ENCODE assay signal across 1 cellular context in the genomic region with DNA sequence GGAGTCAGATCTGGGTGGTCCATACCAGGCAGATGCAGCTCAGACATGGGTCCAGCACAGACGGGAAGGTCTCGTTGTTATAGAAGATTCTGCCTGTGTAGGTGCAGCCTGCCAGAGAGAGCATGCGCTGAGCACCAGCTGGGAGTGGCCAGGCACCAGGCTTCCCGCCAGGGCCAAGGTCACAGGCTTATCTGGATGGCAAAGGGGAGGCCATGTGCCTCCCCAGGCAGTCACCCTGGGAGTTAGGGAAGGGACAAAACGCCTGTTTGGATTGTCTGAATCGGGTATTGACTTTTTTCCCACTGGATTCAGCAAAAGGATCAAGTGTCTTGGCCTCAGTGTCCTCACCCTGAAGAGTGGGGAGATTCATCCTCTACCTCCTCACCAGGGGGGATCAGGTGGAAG.
TF ChIP-seq lines count a peak whose summit lies in the region.

No MANE protein-coding gene starts in this region.

TF ChIP-seq in HepG2, 621 proteins besides CTCF, POLR2A, EP300 and RAD21 (continued from another document and continues in another):
- no peak for TF ChIP-seq HDAC2 (CRISPR knock-in tag; IDR thresholded peaks at IDR 0.05)
- no peak for TF ChIP-seq PHF21A (CRISPR knock-in tag; IDR thresholded peaks at IDR 0.05)
- TF ChIP-seq CHD4 (IDR thresholded peaks at IDR 0.05; ENCODE audit: borderline replicate concordance, low read length): no peak
- TF ChIP-seq AFF4 (CRISPR knock-in tag; IDR thresholded peaks at IDR 0.05): no peak
- TF ChIP-seq ZNF33B (CRISPR knock-in tag; IDR thresholded peaks at IDR 0.05): no peak
- TF ChIP-seq ZNF749 (CRISPR knock-in tag; IDR thresholded peaks at IDR 0.05; ENCODE audit: borderline replicate concordance): no peak
- TF ChIP-seq, protein P1, sequence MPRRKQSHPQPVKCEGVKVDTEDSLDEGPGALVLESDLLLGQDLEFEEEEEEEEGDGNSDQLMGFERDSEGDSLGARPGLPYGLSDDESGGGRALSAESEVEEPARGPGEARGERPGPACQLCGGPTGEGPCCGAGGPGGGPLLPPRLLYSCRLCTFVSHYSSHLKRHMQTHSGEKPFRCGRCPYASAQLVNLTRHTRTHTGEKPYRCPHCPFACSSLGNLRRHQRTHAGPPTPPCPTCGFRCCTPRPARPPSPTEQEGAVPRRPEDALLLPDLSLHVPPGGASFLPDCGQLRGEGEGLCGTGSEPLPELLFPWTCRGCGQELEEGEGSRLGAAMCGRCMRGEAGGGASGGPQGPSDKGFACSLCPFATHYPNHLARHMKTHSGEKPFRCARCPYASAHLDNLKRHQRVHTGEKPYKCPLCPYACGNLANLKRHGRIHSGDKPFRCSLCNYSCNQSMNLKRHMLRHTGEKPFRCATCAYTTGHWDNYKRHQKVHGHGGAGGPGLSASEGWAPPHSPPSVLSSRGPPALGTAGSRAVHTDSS (CRISPR knock-in tag; conservative IDR thresholded peaks at IDR 0.05): no peak
- no peak for TF ChIP-seq SIN3A (IDR thresholded peaks at IDR 0.05; ENCODE audit: borderline replicate concordance, low read depth, low read length)
- TF ChIP-seq PAWR (CRISPR knock-in tag; IDR thresholded peaks at IDR 0.05; ENCODE audit: borderline replicate concordance): no peak
- no peak for TF ChIP-seq ZBTB8A (CRISPR knock-in tag; IDR thresholded peaks at IDR 0.05; ENCODE audit: borderline replicate concordance, low read depth)
- TF ChIP-seq KLF12 (CRISPR knock-in tag; IDR thresholded peaks at IDR 0.05; ENCODE audit: borderline replicate concordance): peak; percentile 72; the same call in 1 of the 2 replicates
- peak; percentile 85; the same call in 1 of the 2 replicates for TF ChIP-seq ZBTB38 (CRISPR knock-in tag; IDR thresholded peaks at IDR 0.05)
- no peak for TF ChIP-seq GTF3A (CRISPR knock-in tag; conservative IDR thresholded peaks at IDR 0.05)
- no peak for TF ChIP-seq PHF20 (CRISPR knock-in tag; IDR thresholded peaks at IDR 0.05)
- TF ChIP-seq NFKB2 (CRISPR knock-in tag; IDR thresholded peaks at IDR 0.05; ENCODE audit: borderline replicate concordance): peak; percentile 84; the same call in 1 of the 2 replicates
- TF ChIP-seq ZNF234 (CRISPR knock-in tag; conservative IDR thresholded peaks at IDR 0.05): no peak
- TF ChIP-seq RFXAP (CRISPR knock-in tag; IDR thresholded peaks at IDR 0.05; ENCODE audit: borderline replicate concordance): no peak; the same call in 1 of the 2 replicates
- no peak for TF ChIP-seq GMEB2 (CRISPR knock-in tag; IDR thresholded peaks at IDR 0.05; ENCODE audit: low read depth)
- no peak for TF ChIP-seq TEF (CRISPR knock-in tag; IDR thresholded peaks at IDR 0.05)
- no peak for TF ChIP-seq SRY (CRISPR knock-in tag; IDR thresholded peaks at IDR 0.05)
- TF ChIP-seq MEIS2 (CRISPR knock-in tag; IDR thresholded peaks at IDR 0.05): peak; percentile 49; the same call in 1 of the 2 replicates
- no peak for TF ChIP-seq BCL3 (CRISPR knock-in tag; IDR thresholded peaks at IDR 0.05)
- TF ChIP-seq, protein P2, sequence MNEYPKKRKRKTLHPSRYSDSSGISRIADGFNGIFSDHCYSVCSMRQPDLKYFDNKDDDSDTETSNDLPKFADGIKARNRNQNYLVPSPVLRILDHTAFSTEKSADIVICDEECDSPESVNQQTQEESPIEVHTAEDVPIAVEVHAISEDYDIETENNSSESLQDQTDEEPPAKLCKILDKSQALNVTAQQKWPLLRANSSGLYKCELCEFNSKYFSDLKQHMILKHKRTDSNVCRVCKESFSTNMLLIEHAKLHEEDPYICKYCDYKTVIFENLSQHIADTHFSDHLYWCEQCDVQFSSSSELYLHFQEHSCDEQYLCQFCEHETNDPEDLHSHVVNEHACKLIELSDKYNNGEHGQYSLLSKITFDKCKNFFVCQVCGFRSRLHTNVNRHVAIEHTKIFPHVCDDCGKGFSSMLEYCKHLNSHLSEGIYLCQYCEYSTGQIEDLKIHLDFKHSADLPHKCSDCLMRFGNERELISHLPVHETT (CRISPR knock-in tag; conservative IDR thresholded peaks at IDR 0.05): no peak
- TF ChIP-seq, protein P3, sequence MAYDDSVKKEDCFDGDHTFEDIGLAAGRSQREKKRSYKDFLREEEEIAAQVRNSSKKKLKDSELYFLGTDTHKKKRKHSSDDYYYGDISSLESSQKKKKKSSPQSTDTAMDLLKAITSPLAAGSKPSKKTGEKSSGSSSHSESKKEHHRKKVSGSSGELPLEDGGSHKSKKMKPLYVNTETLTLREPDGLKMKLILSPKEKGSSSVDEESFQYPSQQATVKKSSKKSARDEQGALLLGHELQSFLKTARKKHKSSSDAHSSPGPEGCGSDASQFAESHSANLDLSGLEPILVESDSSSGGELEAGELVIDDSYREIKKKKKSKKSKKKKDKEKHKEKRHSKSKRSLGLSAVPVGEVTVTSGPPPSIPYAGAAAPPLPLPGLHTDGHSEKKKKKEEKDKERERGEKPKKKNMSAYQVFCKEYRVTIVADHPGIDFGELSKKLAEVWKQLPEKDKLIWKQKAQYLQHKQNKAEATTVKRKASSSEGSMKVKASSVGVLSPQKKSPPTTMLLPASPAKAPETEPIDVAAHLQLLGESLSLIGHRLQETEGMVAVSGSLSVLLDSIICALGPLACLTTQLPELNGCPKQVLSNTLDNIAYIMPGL (CRISPR knock-in tag; IDR thresholded peaks at IDR 0.05; ENCODE audit: borderline replicate concordance in 1 of 2, low read depth in 1 of 2): no peak
- peak; percentile 49; the same call in 1 of the 2 replicates for TF ChIP-seq ZSCAN12 (CRISPR knock-in tag; IDR thresholded peaks at IDR 0.05)
- no peak for TF ChIP-seq MTF1 (CRISPR knock-in tag; IDR thresholded peaks at IDR 0.05)
- TF ChIP-seq ZNF496 (CRISPR knock-in tag; IDR thresholded peaks at IDR 0.05; ENCODE audit: insufficient replicate concordance): no peak
- TF ChIP-seq SAP130 (CRISPR knock-in tag; IDR thresholded peaks at IDR 0.05; ENCODE audit: low read depth): peak; percentile 71
- no peak for TF ChIP-seq LCORL (IDR thresholded peaks at IDR 0.05)
- peak; percentile 63; the same call in 1 of the 2 replicates for TF ChIP-seq LCORL (CRISPR knock-in tag; IDR thresholded peaks at IDR 0.05)
- no peak for TF ChIP-seq EEA1 (CRISPR knock-in tag; IDR thresholded peaks at IDR 0.05; ENCODE audit: borderline replicate concordance)
- TF ChIP-seq ZSCAN20 (CRISPR knock-in tag; IDR thresholded peaks at IDR 0.05; ENCODE audit: borderline replicate concordance): no peak; the same call in 1 of the 2 replicates
- no peak for TF ChIP-seq SP2 (CRISPR knock-in tag; IDR thresholded peaks at IDR 0.05)
- no peak for TF ChIP-seq ZKSCAN1 (IDR thresholded peaks at IDR 0.05; ENCODE audit: low read length)
- no peak; the same call in 1 of the 2 replicates for TF ChIP-seq HMG20A (CRISPR knock-in tag; IDR thresholded peaks at IDR 0.05; ENCODE audit: borderline replicate concordance)
- TF ChIP-seq SMYD3 (CRISPR knock-in tag; IDR thresholded peaks at IDR 0.05): no peak
- TF ChIP-seq KAT7 (CRISPR knock-in tag; IDR thresholded peaks at IDR 0.05; ENCODE audit: borderline replicate concordance): no peak
- no peak for TF ChIP-seq ZNF710 (CRISPR knock-in tag; IDR thresholded peaks at IDR 0.05; ENCODE audit: borderline replicate concordance)
- no peak for TF ChIP-seq HOXA9 (CRISPR knock-in tag; IDR thresholded peaks at IDR 0.05; ENCODE audit: borderline replicate concordance)
- TF ChIP-seq ATF4 (CRISPR knock-in tag; IDR thresholded peaks at IDR 0.05): no peak
- TF ChIP-seq ZNF432 (CRISPR knock-in tag; IDR thresholded peaks at IDR 0.05; ENCODE audit: borderline replicate concordance): no peak
- TF ChIP-seq NR2F2 (IDR thresholded peaks at IDR 0.05; ENCODE audit: borderline replicate concordance, low read depth): peak; percentile 45; the same call in 1 of the 2 replicates
